8 cellular contexts compared by ENCODE assay signal in genomic region chr12:80777587-80777986, GRCh38.
DNase-seq lines count a peak whose midpoint lies in the region; ATAC-seq, FAIRE-seq and TF ChIP-seq lines count a peak whose summit lies in the region.

No MANE protein-coding gene starts in this region.

- no peaks in the 10 kb centered on the region for H3K79me2 ChIP-seq in endothelial cell of umbilical vein (ENCODE audit: control insufficient read depth, insufficient read depth, low read length)

- H3K27me3 ChIP-seq in IMR-90 (ENCODE audit: control insufficient read depth, insufficient read depth, low read length) (no peaks in the 10 kb centered on the region), endothelial cell of umbilical vein (ENCODE audit: control insufficient read depth in 2 of 2, insufficient read depth in 2 of 2, low read length in 2 of 2) (no peaks in the 10 kb centered on the region)

- no peak overlapping the region for H3K4me3 ChIP-seq in IMR-90 (ENCODE audit: insufficient read depth, low read depth, low read length)
- no peak overlapping the region for H3K4me3 ChIP-seq in endothelial cell of umbilical vein (replicated peaks in 1 of 3; ENCODE audit: insufficient read depth in 1 of 3, low read depth in 1 of 3, low read length in 3 of 3)

- peaks cover 3% of the 10 kb centered on the region; the same call in 1 of the 2 replicates for H3K9me1 ChIP-seq in IMR-90 (ENCODE audit: insufficient read depth, low read length)
- H3K9me1 ChIP-seq in endothelial cell of umbilical vein (replicated peaks; ENCODE audit: control insufficient read depth, extremely low read depth, insufficient read depth, low read length), result no peaks in the 10 kb centered on the region

- H3K23ac ChIP-seq in IMR-90 (ENCODE audit: low read depth, low read length), result peak overlapping the region; percentile 96

- in situ Hi-C loops in IMR-90 (cut with MboI; ENCODE audit: low sequenced_read_pairs), result loop anchor here (25.0 kb wide), 1 partner anchor 1365 kb away; no protein-coding TSS in a partner anchor

- H3K4ac ChIP-seq in IMR-90 (ENCODE audit: low read depth, low read length), result peak overlapping the region; percentile 93

- no CpG with 5 or more reads among the region's 4 CpGs for WGBS in IMR-90 (ENCODE audit: extremely low coverage in 2 of 2, insufficient read length in 1 of 2), 2 experiments

- peak overlapping the region; percentile 91 for H2BK5ac ChIP-seq in IMR-90 (ENCODE audit: low read depth, low read length, poor library complexity, severe bottlenecking)

- H3K4me2 ChIP-seq in IMR-90 (ENCODE audit: low read depth, low read length) (no peak overlapping the region), endothelial cell of umbilical vein (ENCODE audit: insufficient read depth, low read length) (no peak overlapping the region)

- H4K8ac ChIP-seq in IMR-90 (ENCODE audit: low read depth in 2 of 2, low read length in 2 of 2), result peak overlapping the region; percentile 88 to 94

- H2AK9ac ChIP-seq in IMR-90 (replicated peaks; ENCODE audit: low read depth, low read length, poor library complexity), result peak overlapping the region; percentile 29

- H2BK20ac ChIP-seq in IMR-90 (ENCODE audit: low read depth, low read length), result peak overlapping the region; percentile 100

- H4K20me1 ChIP-seq in IMR-90 (ENCODE audit: insufficient read depth, low read length) (no peaks in the 10 kb centered on the region), endothelial cell of umbilical vein (replicated peaks; ENCODE audit: control insufficient read depth, extremely low read depth, insufficient read depth, low read length) (no peaks in the 10 kb centered on the region)

- dilution Hi-C loops in IMR-90 (cut with HindIII; ENCODE audit: low sequenced_read_pairs, unreplicated experiment), result no loop called here
- dilution Hi-C loops in endothelial cell of umbilical vein (cut with MboI; ENCODE audit: extremely low pct_ligation_motif_present, low sequenced_read_pairs), result no loop called here

- H2AFZ ChIP-seq in IMR-90 (replicated peaks; ENCODE audit: low read length, poor library complexity) (no peak overlapping the region), endothelial cell of umbilical vein (ENCODE audit: low read depth, low read length) (peak overlapping the region; percentile 72)

- ATAC-seq in IMR-90 (ENCODE audit: low read depth), result no peak; the same call in 1 of the 2 replicates

- peak overlapping the region; percentile 96 for H2AK5ac ChIP-seq in IMR-90 (ENCODE audit: low read depth, low read length)

- TF ChIP-seq POLR2A in IMR-90 (IDR thresholded peaks at IDR 0.05; ENCODE audit: low read depth, low read length) (no peak), endothelial cell of umbilical vein (IDR thresholded peaks at IDR 0.05; ENCODE audit: low read depth, low read length) (no peak)

- H2BK120ac ChIP-seq in IMR-90 (ENCODE audit: low read depth, low read length), result peak overlapping the region; percentile 97

- intact Hi-C loops in IMR-90 (cut with micrococcal nuclease) (no loop called here), endothelial cell of umbilical vein (cut with micrococcal nuclease) (loop anchor here (5.0 kb wide), 1 partner anchor 160 kb away; the partner anchor contains the start of gene LIN7A)

- H4K91ac ChIP-seq in IMR-90 (ENCODE audit: insufficient read depth, low read depth, low read length), result peak overlapping the region; percentile 94

- POLR2A ChIA-PET in IMR-90 (lab: Charles Lee; ENCODE audit: unreplicated experiment) (no interaction called here), endothelial cell of umbilical vein (lab: Charles Lee) (no interaction called here)

- H4K5ac ChIP-seq in IMR-90 (ENCODE audit: low read depth, low read length), result peak overlapping the region; percentile 100

- H3K9me3 ChIP-seq in IMR-90 (ENCODE audit: control insufficient read depth, insufficient read depth, low read length) (peaks cover 4% of the 10 kb centered on the region), endothelial cell of umbilical vein (replicated peaks; ENCODE audit: control insufficient read depth, insufficient read depth, low read length) (no peaks in the 10 kb centered on the region)

- peak overlapping the region; percentile 87 for H3K14ac ChIP-seq in IMR-90 (replicated peaks; ENCODE audit: low read depth, low read length)

- peak overlapping the region; percentile 91 for H2BK15ac ChIP-seq in IMR-90 (ENCODE audit: low read depth, low read length)

- H3K9ac ChIP-seq in IMR-90 (ENCODE audit: low read depth, low read length), result no peak overlapping the region
- H3K9ac ChIP-seq in endothelial cell of umbilical vein (replicated peaks; ENCODE audit: extremely low read depth, insufficient read depth, low read length), result peak overlapping the region; percentile 29

- H3K56ac ChIP-seq in IMR-90 (ENCODE audit: extremely low read depth, insufficient read depth, low read length), result peak overlapping the region; percentile 91; the same call in 1 of the 2 replicates

- H3K27ac ChIP-seq in IMR-90 (ENCODE audit: insufficient read depth, low read length) (peak overlapping the region; percentile 98), endothelial cell of umbilical vein (ENCODE audit: insufficient read depth, low read depth, low read length) (peak overlapping the region; percentile 87)

- no peak for TF ChIP-seq RAD21 in IMR-90 (IDR thresholded peaks at IDR 0.05; ENCODE audit: low read length)

- BruUV-seq in IMR-90 (replicated peaks; lab: Mats Ljungman, UMichigan) (no TSS peak), endothelial cell of umbilical vein (replicated peaks; lab: Mats Ljungman, UMichigan) (TSS peak; percentile 99)

- CTCF ChIA-PET in IMR-90 (lab: Yijun Ruan, JAX), result no interaction called here
- CTCF ChIA-PET in endothelial cell of umbilical vein (lab: Charles Lee), result interaction anchor here (1.2 kb wide), 1 partner anchor 583 kb away, joined by 3 read pairs; no protein-coding TSS in a partner anchor

- TF ChIP-seq CTCF in IMR-90 (conservative IDR thresholded peaks at IDR 0.05; ENCODE audit: low read depth, low read length) (no peak), endothelial cell of umbilical vein (IDR thresholded peaks at IDR 0.05; ENCODE audit: extremely low read depth in 1 of 2, insufficient read depth in 1 of 2, low read depth in 1 of 2, low read length in 2 of 2) (no peak)

- H3K36me3 ChIP-seq in IMR-90 (ENCODE audit: control insufficient read depth, insufficient read depth, low read length) (no peaks in the 10 kb centered on the region), endothelial cell of umbilical vein (ENCODE audit: control insufficient read depth in 2 of 2, extremely low read depth in 1 of 2, insufficient read depth in 2 of 2, low read length in 2 of 2) (no peaks in the 10 kb centered on the region)

- DNase-seq in DMS53 treated with DMSO at 0.1 percent for 48 hours (lab: John Stamatoyannopoulos, UW; ENCODE audit: unreplicated experiment) (peak; percentile 66), IMR-90 (no peak), endothelial cell of umbilical vein (ENCODE audit: low read depth, low spot score) (peak; percentile 73), pulmonary artery endothelial cell (ENCODE audit: low read depth, low spot score) (peak; percentile 48), RCC 7860 (ENCODE audit: low spot score) (no peak), HuH-7.5 (ENCODE audit: low spot score) (no peak)
- DNase-seq in effector CD4-positive, alpha-beta T cell, result no peak
- no peak for DNase-seq in activated naive CD4-positive, alpha-beta T cell treated with Interleukin-2 at 50 U/mL for 16 hours

- H3K79me1 ChIP-seq in IMR-90 (ENCODE audit: low read depth in 1 of 2, low read length in 2 of 2), result no peaks in the 10 kb centered on the region

- H3K4me1 ChIP-seq in IMR-90 (ENCODE audit: control insufficient read depth, insufficient read depth, low read length) (peaks cover 2% of the 10 kb centered on the region), endothelial cell of umbilical vein (ENCODE audit: control insufficient read depth, extremely low read depth, insufficient read depth, low read length) (peaks cover 11% of the 10 kb centered on the region)

- peak overlapping the region; percentile 97 for H3K18ac ChIP-seq in IMR-90 (ENCODE audit: low read depth, low read length)

- FAIRE-seq in endothelial cell of umbilical vein (lab: Jason Lieb, UNC) (peak; percentile 38), RCC 7860 (lab: Jason Lieb, UNC) (no peak)

TF ChIP-seq in IMR-90, 13 proteins besides CTCF, POLR2A, EP300 and RAD21 (continues in another document):
- TF ChIP-seq SMC3 (IDR thresholded peaks at IDR 0.05; ENCODE audit: low read depth, low read length), result no peak
- no peak for TF ChIP-seq CEBPB (IDR thresholded peaks at IDR 0.05; ENCODE audit: low read depth, low read length)
- TF ChIP-seq NFE2L2 (IDR thresholded peaks at IDR 0.05; ENCODE audit: low read depth, low read length), result no peak
- TF ChIP-seq MAZ (IDR thresholded peaks at IDR 0.05; ENCODE audit: borderline replicate concordance, low read depth, low read length), result no peak
- no peak for TF ChIP-seq BHLHE40 (IDR thresholded peaks at IDR 0.05; ENCODE audit: low read depth, low read length)
- no peak for TF ChIP-seq MAFK (IDR thresholded peaks at IDR 0.05; ENCODE audit: low read depth, low read length)
- TF ChIP-seq, protein P1, sequence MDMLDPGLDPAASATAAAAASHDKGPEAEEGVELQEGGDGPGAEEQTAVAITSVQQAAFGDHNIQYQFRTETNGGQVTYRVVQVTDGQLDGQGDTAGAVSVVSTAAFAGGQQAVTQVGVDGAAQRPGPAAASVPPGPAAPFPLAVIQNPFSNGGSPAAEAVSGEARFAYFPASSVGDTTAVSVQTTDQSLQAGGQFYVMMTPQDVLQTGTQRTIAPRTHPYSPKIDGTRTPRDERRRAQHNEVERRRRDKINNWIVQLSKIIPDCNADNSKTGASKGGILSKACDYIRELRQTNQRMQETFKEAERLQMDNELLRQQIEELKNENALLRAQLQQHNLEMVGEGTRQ (IDR thresholded peaks at IDR 0.05; ENCODE audit: low read depth, low read length), result no peak

TF ChIP-seq in endothelial cell of umbilical vein, 7 proteins besides CTCF, POLR2A, EP300 and RAD21:
- TF ChIP-seq POLR2AphosphoS5 (IDR thresholded peaks at IDR 0.05; ENCODE audit: insufficient read depth, low read depth, low read length) (no peak), JUN (IDR thresholded peaks at IDR 0.05; ENCODE audit: borderline replicate concordance, insufficient read depth, insufficient read length, low read depth) (no peak), MYC (IDR thresholded peaks at IDR 0.05; ENCODE audit: low read depth, low read length) (no peak), GATA2 (IDR thresholded peaks at IDR 0.05; ENCODE audit: insufficient read depth, insufficient read length, low read depth, low read length) (no peak), EZH2 (IDR thresholded peaks at IDR 0.05; ENCODE audit: borderline replicate concordance, low read depth, low read length, severe bottlenecking) (no peak), FOS (IDR thresholded peaks at IDR 0.05; ENCODE audit: borderline replicate concordance, insufficient read depth, low read length) (no peak)
- TF ChIP-seq, protein P2, sequence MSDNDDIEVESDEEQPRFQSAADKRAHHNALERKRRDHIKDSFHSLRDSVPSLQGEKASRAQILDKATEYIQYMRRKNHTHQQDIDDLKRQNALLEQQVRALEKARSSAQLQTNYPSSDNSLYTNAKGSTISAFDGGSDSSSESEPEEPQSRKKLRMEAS (IDR thresholded peaks at IDR 0.05; ENCODE audit: insufficient read depth, insufficient read length), result no peak

Comparison
In these comparisons a context has a peak if more than half of its experiments do, and no peak if none do; other contexts are left out.
1. DNase-seq: peak in DMS53 treated with DMSO at 0.1 percent for 48 hours (single experiment), endothelial cell of umbilical vein (single experiment) and pulmonary artery endothelial cell (single experiment); none in IMR-90 (single experiment), effector CD4-positive, alpha-beta T cell (single experiment), RCC 7860 (single experiment), HuH-7.5 (single experiment) and activated naive CD4-positive, alpha-beta T cell treated with Interleukin-2 at 50 U/mL for 16 hours (single experiment).